ENCODE assay signal across 9 cellular contexts in genomic region chr4:132123870-132124623, GRCh38.
DNase-seq lines count a peak whose midpoint lies in the region; ATAC-seq and TF ChIP-seq lines count a peak whose summit lies in the region.
"Had no signal": no experiment of that assay in that cellular context is flagged by ENCODE, and none has a peak within 500 bp of the region (broad histone marks: within the 10 kb centered on the region; RNA-seq: fewer than 3 reads in every experiment).

No MANE protein-coding gene starts in this region.

- H2AFZ ChIP-seq in neuronal stem cell (ENCODE audit: low read length), result peak overlapping the region; percentile 51

- H3K4me3 ChIP-seq in neuronal stem cell (ENCODE audit: low read length in 2 of 2), result no peak overlapping the region
- H3K4me3 ChIP-seq: colonic mucosa had no signal

- H3K23ac ChIP-seq in neuronal stem cell (ENCODE audit: low read depth, low read length, poor library complexity), result no peak overlapping the region

- no peaks in the 10 kb centered on the region for H3K4me1 ChIP-seq in neuronal stem cell (ENCODE audit: control insufficient read depth in 2 of 2, insufficient read depth in 1 of 2, low read depth in 1 of 2, low read length in 2 of 2)
- H3K4me1 ChIP-seq: colonic mucosa had no signal

- H3K9me3 Mint-ChIP-seq in T-helper 2 cell treated with Interferon-gamma antibody and Interleukin-4, amounts not matched to agents 5 μg/mL and 100 μg/mL, for 36 hours, result peaks cover 8% of the 10 kb centered on the region
- H3K9me3 Mint-ChIP-seq in mesothelial cell of epicardium, result peaks cover 12% of the 10 kb centered on the region

- H3K4me1 Mint-ChIP-seq in T-helper 2 cell treated with Interferon-gamma antibody and Interleukin-4, amounts not matched to agents 5 μg/mL and 100 μg/mL, for 36 hours (ENCODE audit: low read depth), result peaks cover 1% of the 10 kb centered on the region
- H3K4me1 Mint-ChIP-seq in T-helper 17 cell (no peaks in the 10 kb centered on the region), mesothelial cell of epicardium (no peaks in the 10 kb centered on the region)

- H3K4me3 Mint-ChIP-seq in T-helper 2 cell treated with Interferon-gamma antibody and Interleukin-4, amounts not matched to agents 5 μg/mL and 100 μg/mL, for 36 hours, result peak overlapping the region; percentile 56
- H3K4me3 Mint-ChIP-seq in T-helper 17 cell (peak overlapping the region; percentile 28), mesothelial cell of epicardium (no peak overlapping the region)

- no peak overlapping the region for H3K9ac ChIP-seq in neuronal stem cell (ENCODE audit: low read depth, low read length, poor library complexity)

- no peak overlapping the region for H3K4ac ChIP-seq in neuronal stem cell (ENCODE audit: low read length)

- H2BK15ac ChIP-seq in neuronal stem cell (ENCODE audit: low read length), result no peak overlapping the region

- H3K27ac Mint-ChIP-seq in T-helper 2 cell treated with Interferon-gamma antibody and Interleukin-4, amounts not matched to agents 5 μg/mL and 100 μg/mL, for 36 hours, result peak overlapping the region; percentile 60
- H3K27ac Mint-ChIP-seq in T-helper 17 cell (no peak overlapping the region), mesothelial cell of epicardium (no peak overlapping the region)

- H3K9me3 ChIP-seq in T-helper 17 cell (ENCODE audit: control insufficient read depth, low read length, poor library complexity, severe bottlenecking) (no peaks in the 10 kb centered on the region), neuronal stem cell (replicated peaks in 1 of 2; ENCODE audit: control insufficient read depth in 2 of 2, insufficient read depth in 1 of 2, low read depth in 1 of 2, low read length in 2 of 2) (no peaks in the 10 kb centered on the region)
- H3K9me3 ChIP-seq: colonic mucosa had no signal

- H2BK12ac ChIP-seq in neuronal stem cell (ENCODE audit: low read length), result no peak overlapping the region

- H4K91ac ChIP-seq in neuronal stem cell (ENCODE audit: low read depth, low read length, poor library complexity), result no peak overlapping the region

- H3K27me3 Mint-ChIP-seq in T-helper 2 cell treated with Interferon-gamma antibody and Interleukin-4, amounts not matched to agents 5 μg/mL and 100 μg/mL, for 36 hours (ENCODE audit: low read depth), result no peaks in the 10 kb centered on the region
- H3K27me3 Mint-ChIP-seq in T-helper 17 cell (no peaks in the 10 kb centered on the region), mesothelial cell of epicardium (ENCODE audit: low read depth) (no peaks in the 10 kb centered on the region)

- no peaks in the 10 kb centered on the region for H3K36me3 ChIP-seq in neuronal stem cell (replicated peaks in 1 of 2; ENCODE audit: control insufficient read depth in 2 of 2, insufficient read depth in 2 of 2, low read length in 2 of 2)
- H3K36me3 ChIP-seq: colonic mucosa had no signal

- no peaks in the 10 kb centered on the region for H3K79me1 ChIP-seq in neuronal stem cell (ENCODE audit: low read depth, low read length)

- H2BK5ac ChIP-seq in neuronal stem cell (ENCODE audit: low read length), result no peak overlapping the region

- peak; percentile 72 for ATAC-seq in HG03066 (IDR thresholded peaks at IDR 0.05; ENCODE audit: low read depth, unreplicated experiment)
- no peak for ATAC-seq in T-helper 17 cell

- H3K36me3 Mint-ChIP-seq in T-helper 2 cell treated with Interferon-gamma antibody and Interleukin-4, amounts not matched to agents 5 μg/mL and 100 μg/mL, for 36 hours (ENCODE audit: low read depth), result no peaks in the 10 kb centered on the region
- no peaks in the 10 kb centered on the region for H3K36me3 Mint-ChIP-seq in T-helper 17 cell (ENCODE audit: low read depth)
- H3K36me3 Mint-ChIP-seq in mesothelial cell of epicardium, result no peaks in the 10 kb centered on the region

- H2AK5ac ChIP-seq in neuronal stem cell (ENCODE audit: low read depth, low read length), result no peak overlapping the region

- H2BK120ac ChIP-seq in neuronal stem cell (ENCODE audit: low read depth, low read length), result no peak overlapping the region

- no CpG with 5 or more reads among the region's 15 CpGs for WGBS in neuronal stem cell (ENCODE audit: extremely low coverage in 2 of 2, insufficient read length in 2 of 2, insufficient replicate concordance in 1 of 2), 2 donors

- no peak overlapping the region for H3K18ac ChIP-seq in neuronal stem cell (ENCODE audit: low read length)

- no peak for TF ChIP-seq CTCF in mesothelial cell of epicardium (IDR thresholded peaks at IDR 0.05; ENCODE audit: unreplicated experiment)

- H3K27ac ChIP-seq in neuronal stem cell (replicated peaks; ENCODE audit: low read length), result no peak overlapping the region
- H3K27ac ChIP-seq: colonic mucosa had no signal

- no peak overlapping the region for H3K14ac ChIP-seq in neuronal stem cell (ENCODE audit: low read length)

- H3K27me3 ChIP-seq in neuronal stem cell (ENCODE audit: control insufficient read depth in 3 of 3, insufficient read depth in 3 of 3, low read depth in 1 of 3, low read length in 3 of 3), result no peaks in the 10 kb centered on the region
- H3K27me3 ChIP-seq: colonic mucosa had no signal

- no peak overlapping the region for H4K8ac ChIP-seq in neuronal stem cell (ENCODE audit: low read depth, low read length)

- DNase-seq in T-helper 2 cell treated with Interferon-gamma antibody and Interleukin-4, amounts not matched to agents 5 μg/mL and 100 μg/mL, for 36 hours (ENCODE audit: low spot score), result no peak
- DNase-seq in T-helper 2 cell (no peak), T-helper 17 cell (no peak), neuronal stem cell (ENCODE audit: low spot score) (no peak), Ammon's horn (ENCODE audit: low spot score) (no peak), mesothelial cell of epicardium (ENCODE audit: low spot score in 2 of 2, unreplicated experiment in 2 of 2) (no peak)
- DNase-seq in activated CD4-positive, CD25-positive, alpha-beta regulatory T cell (lab: John Stamatoyannopoulos, UW), result no peak
- DNase-seq: colonic mucosa had no signal

- H3K4me2 ChIP-seq in neuronal stem cell (ENCODE audit: insufficient read depth, low read length, poor library complexity, severe bottlenecking), result no peak overlapping the region
